23 cellular contexts compared by ENCODE assay signal in genomic region chr19:35293733-35294309, GRCh38. TPM values are rescaled to one million over a fixed set of nuclear protein-coding genes. Genes with fewer than 3 reads are reported as not detected.
DNase-seq lines count a peak whose midpoint lies in the region; ATAC-seq, FAIRE-seq and TF ChIP-seq lines count a peak whose summit lies in the region.
"Had no signal": no experiment of that assay in that cellular context is flagged by ENCODE, and none has a peak within 500 bp of the region (broad histone marks: within the 10 kb centered on the region; RNA-seq: fewer than 3 reads in every experiment).

No MANE protein-coding gene starts in this region.

- H3K4ac ChIP-seq in H1 (replicated peaks; ENCODE audit: insufficient read length, low read depth, low read length), result no peak overlapping the region

- 0 out of 2 replicates have a peak overlapping the region, but pooled peaks have one; percentile 60 for H3K18ac ChIP-seq in H1 (ENCODE audit: extremely low read depth, low read length)

- FAIRE-seq in H1 (lab: Jason Lieb, UNC), result no peak
- FAIRE-seq: D721Med had no signal

- H3K27me3 ChIP-seq in H1 (replicated peaks in 1 of 4; ENCODE audit: control insufficient read depth in 3 of 4, extremely low read depth in 1 of 4, insufficient read depth in 3 of 4, low read length in 3 of 4) (peaks cover 0 to 12% (median 2%) of the 10 kb centered on the region in 4 experiments; a peak in 2 of 7 replicates), MM.1S (replicated peaks; ENCODE audit: insufficient read depth, low read length) (peaks cover 43% of the 10 kb centered on the region)

- H4K91ac ChIP-seq in H1 (replicated peaks; ENCODE audit: insufficient read length, low read length), result no peak overlapping the region

- peak overlapping the region; percentile 80 for H3K4me2 ChIP-seq in OCI-LY7 (ENCODE audit: low read length)
- H3K4me2 ChIP-seq in H1 (ENCODE audit: insufficient read depth in 1 of 2, low read depth in 2 of 2, low read length in 2 of 2), result no peak overlapping the region
- H3K4me2 ChIP-seq in MM.1S (ENCODE audit: low read depth, low read length), result no peak overlapping the region
- H3K4me2 ChIP-seq: PC-9, SK-N-SH had no signal

- H2BK15ac ChIP-seq in H1 (ENCODE audit: low read length), result no peak overlapping the region

- H3K4me3 ChIP-seq in OCI-LY7 (ENCODE audit: low read depth, low read length, poor library complexity, severe bottlenecking) (peak overlapping the region; percentile 20), H1 (ENCODE audit: extremely low read depth in 1 of 4, insufficient read depth in 2 of 4, low read depth in 3 of 4, low read length in 4 of 4) (no peak overlapping the region), MM.1S (ENCODE audit: low read length) (no peak overlapping the region)
- H3K4me3 ChIP-seq: PC-9 had no signal

- H2BK12ac ChIP-seq in H1 (ENCODE audit: low read depth, low read length), result peak overlapping the region; percentile 52; the same call in 1 of the 2 replicates

- H3K4me1 ChIP-seq in OCI-LY7 (ENCODE audit: insufficient read depth, low read length, poor library complexity, severe bottlenecking), result peaks cover 79% of the 10 kb centered on the region
- H3K4me1 ChIP-seq in H1 (replicated peaks in 1 of 4; ENCODE audit: control insufficient read depth in 3 of 4, insufficient read depth in 4 of 4, low read length in 3 of 4), result peaks cover 0 to 24% (median 10%) of the 10 kb centered on the region in 4 experiments; a peak in 6 of 7 replicates
- peaks cover 11% of the 10 kb centered on the region; the same call in 1 of the 2 replicates for H3K4me1 ChIP-seq in MM.1S (ENCODE audit: low read length)

- no peaks in the 10 kb centered on the region for H3K9me3 ChIP-seq in OCI-LY7 (ENCODE audit: low read length)
- H3K9me3 ChIP-seq in H1 (ENCODE audit: insufficient read depth in 2 of 2, low read depth in 1 of 2, low read length in 1 of 2), result no peaks in the 10 kb centered on the region; a peak in 1 of 4 replicates
- no peaks in the 10 kb centered on the region for H3K9me3 ChIP-seq in MM.1S (replicated peaks; ENCODE audit: insufficient read depth, low read length)
- H3K9me3 ChIP-seq: SK-N-SH had no signal

- WGBS in H1 (ENCODE audit: extremely low coverage in 1 of 2, insufficient coverage in 1 of 2, insufficient read length in 1 of 2, insufficient replicate concordance in 2 of 2, low coverage in 1 of 2, low lambda C conversion rate in 2 of 2, missing lambda C conversion rate in 1 of 2), 2 experiments, result 74% methylated on average over 14 of the region's 22 CpGs; no CpG with 5 or more reads in 1 of the 2 experiments

- POLR2A ChIA-PET in OCI-LY7 (lab: Charles Lee), result interaction anchor here (2.7 kb wide), 1 partner anchor 37 kb away, joined by 14 read pairs; no protein-coding TSS in a partner anchor
- POLR2A ChIA-PET in H1 (lab: Charles Lee; ENCODE audit: partially characterized antibody), result interaction anchor here (0.9 to 1.3 kb wide), 4 partner anchors 9 to 42 kb away, joined by 3 read pairs; no protein-coding TSS in a partner anchor

- H2BK20ac ChIP-seq in H1 (ENCODE audit: low read length), result 0 out of 2 replicates have a peak overlapping the region, but pooled peaks have one; percentile 55

- TF ChIP-seq CTCF in OCI-LY7 (conservative IDR thresholded peaks at IDR 0.05; ENCODE audit: low read length) (no peak), H1 (IDR thresholded peaks at IDR 0.05; ENCODE audit: control extremely low read depth in 1 of 3, insufficient read depth in 1 of 3, low read depth in 1 of 3, low read length in 3 of 3) (no peak), MM.1S (IDR thresholded peaks at IDR 0.05; ENCODE audit: low read length) (no peak)

- H3K23me2 ChIP-seq in H1 (ENCODE audit: low read depth, low read length), result peaks cover 23% of the 10 kb centered on the region; the same call in 1 of the 2 replicates

- H2AFZ ChIP-seq in OCI-LY7 (ENCODE audit: low read length), result no peak overlapping the region
- H2AFZ ChIP-seq in H1 (ENCODE audit: low read length), result no peak overlapping the region
- no peak overlapping the region for H2AFZ ChIP-seq in MM.1S (ENCODE audit: low read length)
- H2AFZ ChIP-seq: PC-9 had no signal

- no peak overlapping the region for H4K5ac ChIP-seq in H1 (ENCODE audit: insufficient read length, low read depth, low read length)

- no peaks in the 10 kb centered on the region for H3K79me2 ChIP-seq in OCI-LY7 (ENCODE audit: insufficient read depth, low read depth, low read length)
- no peaks in the 10 kb centered on the region for H3K79me2 ChIP-seq in H1 (ENCODE audit: control insufficient read depth in 1 of 2, insufficient read depth in 2 of 2, low read length in 2 of 2)
- no peaks in the 10 kb centered on the region for H3K79me2 ChIP-seq in MM.1S (ENCODE audit: low read length)

- H3K9ac ChIP-seq in H1 (replicated peaks in 1 of 4; ENCODE audit: extremely low read depth in 1 of 4, low read depth in 3 of 4, low read length in 3 of 4) (no peak overlapping the region), MM.1S (ENCODE audit: low read length) (no peak overlapping the region)
- H3K9ac ChIP-seq: SK-N-SH had no signal

- H4K20me1 ChIP-seq in OCI-LY7 (ENCODE audit: insufficient read depth, low read length), result no peaks in the 10 kb centered on the region
- peaks cover 0 to 19% of the 10 kb centered on the region in 2 experiments for H4K20me1 ChIP-seq in H1 (replicated peaks in 1 of 2; ENCODE audit: control insufficient read depth in 1 of 2, insufficient read depth in 2 of 2, low read length in 2 of 2)
- H4K20me1 ChIP-seq in MM.1S (ENCODE audit: insufficient read depth, low read length), result no peaks in the 10 kb centered on the region

- CTCF ChIA-PET in OCI-LY7 (lab: Charles Lee; ENCODE audit: unreplicated experiment) (no interaction called here), H1 (lab: Charles Lee; ENCODE audit: partially characterized antibody) (interaction anchor here (1.1 to 1.4 kb wide), 2 partner anchors 16 to 20 kb away, joined by 4 read pairs; no protein-coding TSS in a partner anchor)

- intact Hi-C loops in OCI-LY7 (cut with micrococcal nuclease; ENCODE audit: unreplicated experiment) (no loop called here), sciatic nerve (cut with DNase I) (no loop called here)

- TF ChIP-seq POLR2A in H1 (IDR thresholded peaks at IDR 0.05; ENCODE audit: control extremely low read depth in 1 of 2, low read depth in 2 of 2, low read length in 2 of 2), result no peak
- TF ChIP-seq POLR2A in GM18505 (IDR thresholded peaks at IDR 0.05; ENCODE audit: borderline replicate concordance, extremely low read depth, insufficient read depth, insufficient read length), result no peak

- H2AK5ac ChIP-seq in H1 (ENCODE audit: low read depth, low read length), result no peak overlapping the region

- no peaks in the 10 kb centered on the region for H3F3A ChIP-seq in MM.1S (ENCODE audit: insufficient read depth, low read length)

- no peaks in the 10 kb centered on the region for H3K9me2 ChIP-seq in OCI-LY7 (ENCODE audit: insufficient read depth, low read length)
- H3K9me2 ChIP-seq in MM.1S (replicated peaks; ENCODE audit: insufficient read depth, low read length), result no peaks in the 10 kb centered on the region
- H3K9me2 ChIP-seq: SK-N-SH had no signal

- H3K27ac ChIP-seq in OCI-LY7 (ENCODE audit: low read depth, low read length, poor library complexity, severe bottlenecking) (peak overlapping the region; percentile 88), H1 (ENCODE audit: low read depth, low read length) (no peak overlapping the region), MM.1S (ENCODE audit: low read length) (no peak overlapping the region)
- H3K27ac ChIP-seq: PC-9 had no signal

- no peak overlapping the region for H2BK120ac ChIP-seq in H1 (replicated peaks; ENCODE audit: low read depth, low read length)

- H3K36me3 ChIP-seq in OCI-LY7 (ENCODE audit: insufficient read depth, low read length), result 0 out of 2 replicates have a peak, but pooled peaks cover 3% of the 10 kb centered on the region
- H3K36me3 ChIP-seq in H1 (ENCODE audit: control insufficient read depth in 2 of 4, insufficient read depth in 4 of 4, low read length in 3 of 4), result no peaks in the 10 kb centered on the region; a peak in 1 of 8 replicates
- H3K36me3 ChIP-seq in MM.1S (replicated peaks; ENCODE audit: insufficient read depth, low read length), result no peaks in the 10 kb centered on the region

- H3K56ac ChIP-seq in H1 (replicated peaks; ENCODE audit: insufficient read length, low read depth, low read length), result no peak overlapping the region

- H3K14ac ChIP-seq in H1 (ENCODE audit: insufficient read length), result no peak overlapping the region

- no TSS peak for BruUV-seq in OCI-LY7 (replicated peaks; lab: Mats Ljungman, UMichigan)

- TF ChIP-seq RAD21 in H1 (IDR thresholded peaks at IDR 0.05 in 1 of 2, conservative IDR thresholded peaks at IDR 0.05 in 1 of 2; ENCODE audit: low read depth in 2 of 2, low read length in 2 of 2), result no peak

- no peak overlapping the region for H3K23ac ChIP-seq in H1 (ENCODE audit: insufficient read length)

- H3K79me1 ChIP-seq in H1 (ENCODE audit: low read depth, low read length), result peaks cover 3% of the 10 kb centered on the region; the same call in 1 of the 2 replicates

- DNase-seq in D341Med (ENCODE audit: low spot score) (peak; percentile 33), OCI-LY7 (ENCODE audit: low spot score) (no peak), H1 (ENCODE audit: low read depth in 1 of 2, low spot score in 2 of 2) (no peak), sciatic nerve (ENCODE audit: low spot score) (no peak), MM.1S (no peak)
- DNase-seq: AML-193, DMS79, HCEC 1CT, KBM-7, NCI-H1092, NCI-H1436, NCI-H187 treated with DMSO at 0.1 percent for 48 hours, NCI-H2107, PC-9, SHP77 treated with DMSO at 0.1 percent for 48 hours, SK-N-SH had no signal

- H2BK5ac ChIP-seq in H1 (ENCODE audit: low read depth, low read length), result no peak overlapping the region

- TF ChIP-seq EP300 in H1 (IDR thresholded peaks at IDR 0.05; ENCODE audit: borderline replicate concordance in 1 of 2, low read depth in 2 of 2, low read length in 2 of 2), result no peak

- ATAC-seq in sciatic nerve (peak; percentile 24), GM18505 (IDR thresholded peaks at IDR 0.05; ENCODE audit: unreplicated experiment) (no peak), HG03520 (IDR thresholded peaks at IDR 0.05; ENCODE audit: unreplicated experiment) (no peak)

- H4K8ac ChIP-seq in H1 (ENCODE audit: extremely low read depth, insufficient read depth, low read length), result peak overlapping the region; percentile 69; the same call in 1 of the 2 replicates

RNA-seq across cellular contexts. Expression of gene MAG, which starts 1.9 kb away (rescaled TPM):
- 4.6 and 6.2 TPM in 2 replicates for total RNA-seq in OCI-LY7 (2014; rRNA removed; shearing (Covaris generic))
- total RNA-seq in OCI-LY7 (2022) (8.4 and 10.1 TPM in 2 replicates), sciatic nerve (82.2 TPM)
- total RNA-seq in H1 (2021; fragmentation: NEBNext Ultra II Directional; extraction: Animal tissue kit (Norgen Biotek cat#: 25700)), result 0.46 and 1.3 TPM in 2 replicates
- polyA plus RNA-seq in H1 (2011; rRNA removed), result 0.20 and 0.72 TPM in 2 replicates
- polyA plus RNA-seq in H1 (2011; cell fraction: cytosol; rRNA removed), result 0.41 TPM
- polyA plus RNA-seq in H1 (2011; cell fraction: nucleus; rRNA removed), result 1.7 TPM
- polyA plus RNA-seq in H1 (2012, experiment 1 of 2), result 0.22 to 0.74 TPM (median 0.54 TPM) in 4 replicates
- polyA plus RNA-seq in H1 (2012, experiment 2 of 2), result 0.28 TPM
- 1.4 TPM for polyA plus RNA-seq in H1 (2013, experiment 1 of 2)
- 1.3 TPM for polyA plus RNA-seq in H1 (2013, experiment 2 of 2)
- polyA minus RNA-seq in H1 (2011; rRNA and poly(A)+ RNA removed), result 0.25 and 0.90 TPM in 2 replicates
- not detected for polyA minus RNA-seq in H1 (2011; cell fraction: cytosol; rRNA and poly(A)+ RNA removed)
- not detected for polyA minus RNA-seq in H1 (2011; cell fraction: nucleus; rRNA and poly(A)+ RNA removed)
- total RNA-seq: A172, NCI-H460 had no signal
- polyA plus RNA-seq: AG04450, CD14-positive monocyte, SK-N-SH had no signal

RNA-seq across cellular contexts. Expression of gene HAMP, which starts 11.5 kb away (rescaled TPM):
- 0.19 TPM in 1 of 2 replicates, not detected in the other for total RNA-seq in OCI-LY7 (2014; rRNA removed; shearing (Covaris generic))
- total RNA-seq in OCI-LY7 (2022) (0.83 and 0.89 TPM in 2 replicates), sciatic nerve (8.9 TPM)
- total RNA-seq in H1 (2021; fragmentation: NEBNext Ultra II Directional; extraction: Animal tissue kit (Norgen Biotek cat#: 25700)), result not detected in 2 replicates
- polyA plus RNA-seq in H1 (2011; rRNA removed), result 0.06 and 0.08 TPM in 2 replicates
- polyA plus RNA-seq in H1 (2011; cell fraction: cytosol; rRNA removed), result not detected
- not detected for polyA plus RNA-seq in H1 (2011; cell fraction: nucleus; rRNA removed)
- 0.20 TPM in 1 of 4 replicates, not detected in the others for polyA plus RNA-seq in H1 (2012, experiment 1 of 2)
- not detected for polyA plus RNA-seq in H1 (2012, experiment 2 of 2)
- 0.12 TPM for polyA plus RNA-seq in H1 (2013, experiment 1 of 2)
- polyA plus RNA-seq in H1 (2013, experiment 2 of 2), result 0.07 TPM
- not detected in 2 replicates for polyA minus RNA-seq in H1 (2011; rRNA and poly(A)+ RNA removed)
- not detected for polyA minus RNA-seq in H1 (2011; cell fraction: cytosol; rRNA and poly(A)+ RNA removed)
- not detected for polyA minus RNA-seq in H1 (2011; cell fraction: nucleus; rRNA and poly(A)+ RNA removed)
- total RNA-seq: A172, NCI-H460 had no signal
- polyA plus RNA-seq: AG04450, CD14-positive monocyte, SK-N-SH had no signal

RNA-seq across cellular contexts. Expression of gene USF2, which starts 25.1 kb away (rescaled TPM):
- total RNA-seq in OCI-LY7 (2014; rRNA removed; shearing (Covaris generic)), result 100.0 and 105 TPM in 2 replicates
- total RNA-seq in OCI-LY7 (2022), result 155 and 181 TPM in 2 replicates
- 109 and 113 TPM in 2 replicates for total RNA-seq in H1 (2021; fragmentation: NEBNext Ultra II Directional; extraction: Animal tissue kit (Norgen Biotek cat#: 25700))
- 74.1 and 119 TPM in 2 replicates for polyA plus RNA-seq in H1 (2011; rRNA removed)
- 142 TPM for polyA plus RNA-seq in H1 (2011; cell fraction: cytosol; rRNA removed)
- polyA plus RNA-seq in H1 (2011; cell fraction: nucleus; rRNA removed), result 268 TPM
- 112 to 133 TPM (median 125 TPM) in 4 replicates for polyA plus RNA-seq in H1 (2012, experiment 1 of 2)
- polyA plus RNA-seq in H1 (2012, experiment 2 of 2), result 90.5 TPM
- polyA plus RNA-seq in H1 (2013, experiment 1 of 2), result 70.6 TPM
- polyA plus RNA-seq in H1 (2013, experiment 2 of 2), result 72.7 TPM
- polyA minus RNA-seq in H1 (2011; rRNA and poly(A)+ RNA removed), result 29.0 and 60.8 TPM in 2 replicates
- polyA minus RNA-seq in H1 (2011; cell fraction: cytosol; rRNA and poly(A)+ RNA removed), result 79.1 TPM
- polyA minus RNA-seq in H1 (2011; cell fraction: nucleus; rRNA and poly(A)+ RNA removed), result 82.7 TPM
- 137 TPM for total RNA-seq in sciatic nerve

RNA-seq across cellular contexts. Expression of gene CD22, which starts 35.2 kb away (rescaled TPM):
- total RNA-seq in OCI-LY7 (2014; rRNA removed; shearing (Covaris generic)), result 312 and 413 TPM in 2 replicates
- 972 TPM in 2 replicates for total RNA-seq in OCI-LY7 (2022)
- 0.54 and 0.60 TPM in 2 replicates for total RNA-seq in H1 (2021; fragmentation: NEBNext Ultra II Directional; extraction: Animal tissue kit (Norgen Biotek cat#: 25700))
- polyA plus RNA-seq in H1 (2011; rRNA removed), result 0.06 and 0.42 TPM in 2 replicates
- 0.30 TPM for polyA plus RNA-seq in H1 (2011; cell fraction: cytosol; rRNA removed)
- polyA plus RNA-seq in H1 (2011; cell fraction: nucleus; rRNA removed), result 0.51 TPM
- polyA plus RNA-seq in H1 (2012, experiment 1 of 2), result 0.13 to 0.33 TPM (median 0.18 TPM) in 3 of 4 replicates, not detected in the other
- not detected for polyA plus RNA-seq in H1 (2012, experiment 2 of 2)
- polyA plus RNA-seq in H1 (2013, experiment 1 of 2), result 0.53 TPM
- polyA plus RNA-seq in H1 (2013, experiment 2 of 2), result 0.24 TPM
- 0.39 TPM in 1 of 2 replicates, not detected in the other for polyA minus RNA-seq in H1 (2011; rRNA and poly(A)+ RNA removed)
- polyA minus RNA-seq in H1 (2011; cell fraction: cytosol; rRNA and poly(A)+ RNA removed), result not detected
- not detected for polyA minus RNA-seq in H1 (2011; cell fraction: nucleus; rRNA and poly(A)+ RNA removed)
- total RNA-seq in sciatic nerve, result 23.8 TPM
- total RNA-seq: NCI-H460 had no signal
- polyA plus RNA-seq: AG04450 had no signal

RNA-seq across cellular contexts. Expression of gene LSR, which starts 45.0 kb away (rescaled TPM):
- 15.0 and 22.9 TPM in 2 replicates for total RNA-seq in OCI-LY7 (2014; rRNA removed; shearing (Covaris generic))
- total RNA-seq in OCI-LY7 (2022), result 26.0 and 33.6 TPM in 2 replicates
- 159 and 166 TPM in 2 replicates for total RNA-seq in H1 (2021; fragmentation: NEBNext Ultra II Directional; extraction: Animal tissue kit (Norgen Biotek cat#: 25700))
- polyA plus RNA-seq in H1 (2011; rRNA removed), result 186 and 296 TPM in 2 replicates
- 106 TPM for polyA plus RNA-seq in H1 (2011; cell fraction: cytosol; rRNA removed)
- polyA plus RNA-seq in H1 (2011; cell fraction: nucleus; rRNA removed), result 204 TPM
- polyA plus RNA-seq in H1 (2012, experiment 1 of 2), result 145 to 238 TPM (median 230 TPM) in 4 replicates
- 175 TPM for polyA plus RNA-seq in H1 (2012, experiment 2 of 2)
- polyA plus RNA-seq in H1 (2013, experiment 1 of 2), result 208 TPM
- polyA plus RNA-seq in H1 (2013, experiment 2 of 2), result 218 TPM
- 87.1 and 93.1 TPM in 2 replicates for polyA minus RNA-seq in H1 (2011; rRNA and poly(A)+ RNA removed)
- 222 TPM for polyA minus RNA-seq in H1 (2011; cell fraction: cytosol; rRNA and poly(A)+ RNA removed)
- polyA minus RNA-seq in H1 (2011; cell fraction: nucleus; rRNA and poly(A)+ RNA removed), result 191 TPM
- total RNA-seq in sciatic nerve, result 9.3 TPM
